Comparison of ENCODE assay signal across 8 cellular contexts in genomic region chr19:16328824-16329482, GRCh38. TPM values are rescaled to one million over a fixed set of nuclear protein-coding genes. Genes with fewer than 3 reads are reported as not detected.
DNase-seq lines count a peak whose midpoint lies in the region; ATAC-seq lines count a peak whose summit lies in the region.

No MANE protein-coding gene starts in this region.

- H3K27ac ChIP-seq in BLaER1 treated with 17β-estradiol and CSF1 and Interleukin-3, amounts not matched to agents 10 nM and 100 nM: peak overlapping the region; percentile 90 to 99 (median 96)
- peak overlapping the region; percentile 50 to 77 for H3K27ac ChIP-seq in mucosa of rectum (ENCODE audit: low read depth in 2 of 2, low read length in 2 of 2)

- H3K4me1 ChIP-seq in BLaER1 treated with 17β-estradiol and CSF1 and Interleukin-3, amounts not matched to agents 10 nM and 100 nM: peaks cover 49 to 62% (median 56%) of the 10 kb centered on the region in 10 experiments
- H3K4me1 ChIP-seq in mucosa of rectum (ENCODE audit: control insufficient read depth in 2 of 2, insufficient read depth in 2 of 2, low read length in 2 of 2): peaks cover 16 to 22% of the 10 kb centered on the region in 2 donors

- peaks cover 54% of the 10 kb centered on the region for H3K4me1 Mint-ChIP-seq in activated naive CD8-positive, alpha-beta T cell treated with anti-CD3 and anti-CD28 coated beads for 36 hours

- H3K27me3 ChIP-seq in BLaER1 treated with 17β-estradiol and CSF1 and Interleukin-3, amounts not matched to agents 10 nM and 100 nM: peaks cover 0 to 26% (median 0%) of the 10 kb centered on the region in 11 experiments; a peak in 9 of 22 replicates
- peaks cover 0 to 4% of the 10 kb centered on the region in 2 donors for H3K27me3 ChIP-seq in mucosa of rectum (ENCODE audit: control insufficient read depth in 2 of 2, insufficient read depth in 2 of 2, low read length in 2 of 2)

- H3K4me2 ChIP-seq in BLaER1 treated with 17β-estradiol and CSF1 and Interleukin-3, amounts not matched to agents 10 nM and 100 nM: peak overlapping the region; percentile 89 to 99 (median 98)

- H3K36me3 Mint-ChIP-seq in activated naive CD8-positive, alpha-beta T cell treated with anti-CD3 and anti-CD28 coated beads for 36 hours: no peaks in the 10 kb centered on the region

- peaks cover 0 to 12% (median 6%) of the 10 kb centered on the region in 11 experiments; a peak in 8 of 22 replicates for H3K9me3 ChIP-seq in BLaER1 treated with 17β-estradiol and CSF1 and Interleukin-3, amounts not matched to agents 10 nM and 100 nM (replicated peaks in 1 of 11)
- H3K9me3 ChIP-seq in mucosa of rectum (ENCODE audit: control insufficient read depth in 2 of 2, low read length in 2 of 2): no peaks in the 10 kb centered on the region

- peak overlapping the region; percentile 76 to 99 (median 98) for H3K9ac ChIP-seq in BLaER1 treated with 17β-estradiol and CSF1 and Interleukin-3, amounts not matched to agents 10 nM and 100 nM
- H3K9ac ChIP-seq in mucosa of rectum (ENCODE audit: low read depth in 1 of 2, low read length in 2 of 2): peak overlapping the region in 1 of 2 donors; percentile 58

- peaks cover 18 to 44% (median 32%) of the 10 kb centered on the region in 11 experiments; a peak in 21 of 22 replicates for H3K36me3 ChIP-seq in BLaER1 treated with 17β-estradiol and CSF1 and Interleukin-3, amounts not matched to agents 10 nM and 100 nM
- H3K36me3 ChIP-seq in mucosa of rectum (ENCODE audit: control insufficient read depth in 2 of 2, insufficient read depth in 2 of 2, low read length in 2 of 2): peaks cover 0 to 2% of the 10 kb centered on the region in 2 donors

- peak; percentile 38 for DNase-seq in MV-4-11 (lab: John Stamatoyannopoulos, UW)
- DNase-seq in activated naive CD8-positive, alpha-beta T cell treated with anti-CD3 and anti-CD28 coated beads for 36 hours: peak; percentile 30
- DNase-seq in HPDE6-E6E7 (ENCODE audit: extremely low spot score): no peak
- DNase-seq in NCI-H226: no peak

- peaks cover 22 to 35% (median 27%) of the 10 kb centered on the region in 11 experiments; a peak in 21 of 22 replicates for H4K20me1 ChIP-seq in BLaER1 treated with 17β-estradiol and CSF1 and Interleukin-3, amounts not matched to agents 10 nM and 100 nM

- ATAC-seq in HG02623 (IDR thresholded peaks at IDR 0.05; ENCODE audit: unreplicated experiment): no peak
- ATAC-seq in GM21447 (IDR thresholded peaks at IDR 0.05; ENCODE audit: unreplicated experiment): no peak

- peak overlapping the region; percentile 16 to 100 (median 51); a peak in 14 of 20 replicates for H3K4me3 ChIP-seq in BLaER1 treated with 17β-estradiol and CSF1 and Interleukin-3, amounts not matched to agents 10 nM and 100 nM
- H3K4me3 ChIP-seq in mucosa of rectum (ENCODE audit: low read length in 2 of 2): peak overlapping the region; percentile 26 to 74

- H3K27ac Mint-ChIP-seq in activated naive CD8-positive, alpha-beta T cell treated with anti-CD3 and anti-CD28 coated beads for 36 hours: peak overlapping the region; percentile 3

- H3K4me3 Mint-ChIP-seq in activated naive CD8-positive, alpha-beta T cell treated with anti-CD3 and anti-CD28 coated beads for 36 hours: peak overlapping the region; percentile 47

- no peaks in the 10 kb centered on the region for H3K9me3 Mint-ChIP-seq in activated naive CD8-positive, alpha-beta T cell treated with anti-CD3 and anti-CD28 coated beads for 36 hours

- peaks cover 24% of the 10 kb centered on the region for H3K27me3 Mint-ChIP-seq in activated naive CD8-positive, alpha-beta T cell treated with anti-CD3 and anti-CD28 coated beads for 36 hours

RNA-seq across cellular contexts. Expression of gene KLF2, which starts 4.3 kb away (rescaled TPM):
- under 1 TPM; 0.18 to 0.23 TPM for total RNA-seq in activated naive CD8-positive, alpha-beta T cell treated with anti-CD3 and anti-CD28 coated beads for 36 hours

Comparison
In these comparisons a context has a peak if more than half of its experiments do, and no peak if none do; other contexts are left out.
1. DNase-seq: peak in MV-4-11 (single experiment) and activated naive CD8-positive, alpha-beta T cell treated with anti-CD3 and anti-CD28 coated beads for 36 hours (single experiment); none in HPDE6-E6E7 (single experiment) and NCI-H226 (single experiment).